13 cellular contexts compared by ENCODE assay signal in the genomic region with DNA sequence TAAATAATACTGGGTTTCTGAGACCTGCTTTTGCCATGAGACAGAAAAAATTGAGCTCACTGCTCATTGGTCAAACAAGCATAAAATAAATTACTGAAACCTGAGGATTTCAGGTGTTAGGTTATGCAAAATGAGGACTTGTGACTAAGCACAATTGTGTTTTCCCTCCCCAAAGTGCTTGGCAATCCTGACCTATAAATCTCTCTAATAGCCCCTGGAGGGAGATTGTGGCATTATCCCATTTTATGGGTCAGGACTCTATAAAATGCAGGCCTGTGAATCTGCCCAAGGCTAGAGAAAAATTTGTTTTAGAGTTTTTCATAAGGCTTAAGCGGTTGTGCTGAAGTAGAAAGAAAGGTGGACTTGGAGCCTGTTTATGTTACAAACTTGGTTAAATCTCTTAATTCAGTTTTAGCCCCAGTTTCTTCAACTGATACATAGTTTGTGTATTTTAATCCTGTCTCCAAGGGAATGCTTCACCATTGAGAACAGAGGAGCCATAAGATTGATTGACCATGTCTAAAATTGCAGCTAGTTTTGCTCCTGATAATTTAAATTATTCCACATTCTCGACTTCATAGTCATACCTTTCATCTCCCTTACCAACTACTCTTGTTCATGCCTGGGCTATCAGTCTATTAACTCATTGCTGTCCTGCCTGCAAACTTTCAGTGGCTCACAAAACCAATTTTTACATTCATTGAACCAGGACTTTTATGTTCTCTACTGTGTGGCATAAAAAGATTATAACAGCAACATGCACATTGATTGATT.
"Had no signal": no experiment of that assay in that cellular context is flagged by ENCODE, and none has a peak within 500 bp of the region (broad histone marks: within the 10 kb centered on the region; RNA-seq: fewer than 3 reads in every experiment).

No MANE protein-coding gene starts in this region.

- H3K4me1 ChIP-seq: body of pancreas, lower lobe of right lung, prostate gland had no signal

- H3K27ac ChIP-seq: body of pancreas, hepatocyte, lower lobe of right lung, prostate gland had no signal

- ATAC-seq: body of pancreas, left cardiac atrium, lower lobe of right lung, mucosa of descending colon had no signal

- H3K4me1 Mint-ChIP-seq: central memory CD8-positive, alpha-beta T cell; nephron had no signal

- DNase-seq: activated naive CD4-positive, alpha-beta T cell treated with Interleukin-2 at 50 U/mL for 16 hours; body of pancreas; cortex of kidney; effector CD8-positive, alpha-beta T cell; left cardiac atrium; lower lobe of right lung; mucosa of descending colon; stimulated activated CD4-positive, alpha-beta T cell treated with anti-CD3 and anti-CD28 coated beads, Interleukin-2, amount 100 ng/mL, for 48 hours; stimulated activated naive CD4-positive, alpha-beta T cell treated with Interleukin-2 at 50 U/mL for 16 hours had no signal

- H3K27me3 Mint-ChIP-seq: central memory CD8-positive, alpha-beta T cell had no signal

- H3K4me3 Mint-ChIP-seq: central memory CD8-positive, alpha-beta T cell; nephron had no signal

- H3K9me3 Mint-ChIP-seq: nephron had no signal

- H3K9me3 ChIP-seq: body of pancreas, lower lobe of right lung, mucosa of descending colon, prostate gland had no signal

- H3K27ac Mint-ChIP-seq: nephron had no signal

- H3K79me2 ChIP-seq: hepatocyte had no signal

- H2AFZ ChIP-seq: hepatocyte had no signal

- H3K36me3 ChIP-seq: lower lobe of right lung, prostate gland had no signal

- H3K27me3 ChIP-seq: body of pancreas, hepatocyte had no signal

- H3K4me3 ChIP-seq: body of pancreas, hepatocyte, lower lobe of right lung, mucosa of descending colon, prostate gland had no signal

- H3K4me2 ChIP-seq: hepatocyte had no signal
